ENCODE assay signal across 8 cellular contexts in the genomic region with DNA sequence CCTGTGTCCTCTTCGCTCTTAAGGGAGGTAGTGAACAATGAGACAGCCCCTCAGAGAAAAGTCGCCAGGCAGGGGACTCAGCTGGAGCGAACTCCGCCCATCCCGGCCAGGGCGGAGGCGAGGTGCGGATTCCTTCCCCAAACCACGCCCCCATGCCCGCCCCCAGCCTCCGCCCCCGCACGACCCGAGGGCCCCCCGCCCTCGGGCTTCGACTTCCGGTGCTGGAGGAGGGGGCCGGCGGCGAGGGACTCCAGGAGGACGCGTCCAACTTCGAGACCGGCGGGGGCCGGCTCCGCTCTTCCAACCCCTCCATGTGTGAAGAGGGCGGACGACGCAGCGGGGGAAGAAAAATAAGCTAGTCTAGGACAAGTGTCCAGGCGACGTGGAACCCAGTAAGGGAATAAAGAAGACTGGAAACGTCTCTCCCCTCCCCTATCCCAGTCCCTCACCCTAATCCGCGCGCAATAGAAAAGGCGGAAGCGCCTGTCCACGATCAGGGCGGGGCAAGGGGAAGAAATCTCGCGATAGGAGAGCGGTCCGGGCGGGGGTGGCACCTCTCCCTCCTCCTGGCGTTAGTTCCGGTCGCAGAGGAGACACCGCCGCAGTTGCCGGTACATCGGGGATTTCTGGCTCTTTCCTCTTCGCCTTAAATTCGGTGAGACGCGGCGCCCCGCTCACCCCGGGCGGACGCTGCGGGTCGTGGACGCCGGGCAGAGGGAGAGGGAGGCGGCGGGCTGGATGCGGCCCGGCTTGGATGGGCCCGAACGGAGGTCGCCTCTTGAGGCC. TPM values are rescaled to one million over a fixed set of nuclear protein-coding genes. Genes with fewer than 3 reads are reported as not detected.
DNase-seq lines count a peak whose midpoint lies in the region; ATAC-seq and TF ChIP-seq lines count a peak whose summit lies in the region.

Gene BZW1, plus strand, starts transcription at position 575 of the 786 bp plus-strand sequence. CDS start 1,308 bp downstream, outside the sequence.

- H3K4me3 ChIP-seq in DOHH2 (ENCODE audit: low read length): peak within 1 kb of the TSS; percentile 90
- peak within 1 kb of the TSS; percentile 92 for H3K4me3 ChIP-seq in GM23338
- H3K4me3 ChIP-seq in naive thymus-derived CD4-positive, alpha-beta T cell (ENCODE audit: low read length): peak within 1 kb of the TSS; percentile 89

- no peaks in the 10 kb centered on the region; the same call in 1 of the 2 replicates for H3F3A ChIP-seq in DOHH2 (ENCODE audit: control insufficient read depth, insufficient read depth)
- peaks cover 4% of the 10 kb centered on the region; the same call in 1 of the 2 replicates for H3F3A ChIP-seq in GM23338 (replicated peaks; ENCODE audit: low read depth)

- H3K9me3 Mint-ChIP-seq in GM23338: no peaks in the 10 kb centered on the region
- peaks cover 0 to 3% (median 0%) of the 10 kb centered on the region in 11 donors for H3K9me3 Mint-ChIP-seq in naive thymus-derived CD4-positive, alpha-beta T cell
- no peaks in the 10 kb centered on the region for H3K9me3 Mint-ChIP-seq in stimulated activated naive B cell treated with anti-CD40 and anti-IgM and Interleukin-4, amounts not matched to agents 10 μg/mL and 1 μg/mL and 100 μg/mL, for 72 hours

- H3K27ac ChIP-seq in DOHH2 (ENCODE audit: low read depth, low read length) (peak within 1 kb of the TSS; percentile 79), GM23338 (ENCODE audit: low read depth) (peak within 1 kb of the TSS; percentile 98)
- peak within 1 kb of the TSS; percentile 99 for H3K27ac ChIP-seq in naive thymus-derived CD4-positive, alpha-beta T cell (ENCODE audit: low read depth, low read length)

- H3K9me2 ChIP-seq in DOHH2 (replicated peaks; ENCODE audit: control insufficient read depth, low read length) (no peaks in the 10 kb centered on the region), GM23338 (ENCODE audit: insufficient read depth) (no peaks in the 10 kb centered on the region)

- TF ChIP-seq CTCF in DOHH2 (IDR thresholded peaks at IDR 0.05; ENCODE audit: low read depth, low read length, poor library complexity, severe bottlenecking): no peak
- no peak for TF ChIP-seq CTCF in GM23338 (conservative IDR thresholded peaks at IDR 0.05; ENCODE audit: low read depth in 2 of 2)

- peaks cover 46% of the 10 kb centered on the region for H3K79me2 ChIP-seq in DOHH2 (ENCODE audit: control insufficient read depth, low read length)
- peaks cover 44% of the 10 kb centered on the region for H3K79me2 ChIP-seq in GM23338 (replicated peaks; ENCODE audit: insufficient read depth)

- POLR2A ChIA-PET in naive thymus-derived CD4-positive, alpha-beta T cell (lab: Charles Lee): interaction anchor here (0.5 to 2.3 kb wide), 15 partner anchors 16 to 969 kb away, joined by 3 to 39 read pairs (median 4); partner anchors contain the start of genes ALS2, CASP10, CLK1 and NIF3L1

- H3K4me2 ChIP-seq in DOHH2 (ENCODE audit: low read length): peak within 1 kb of the TSS; percentile 87
- H3K4me2 ChIP-seq in GM23338: peak within 1 kb of the TSS; percentile 93

- H3K27me3 ChIP-seq in DOHH2 (ENCODE audit: control insufficient read depth, low read length): no peaks in the 10 kb centered on the region
- no peaks in the 10 kb centered on the region for H3K27me3 ChIP-seq in GM23338 (ENCODE audit: insufficient read depth)
- no peaks in the 10 kb centered on the region for H3K27me3 ChIP-seq in naive thymus-derived CD4-positive, alpha-beta T cell (ENCODE audit: control insufficient read depth in 2 of 2, insufficient read depth in 2 of 2, low read length in 2 of 2)

- peaks cover 20% of the 10 kb centered on the region for H3K4me1 Mint-ChIP-seq in GM23338
- peaks cover 30 to 56% (median 48%) of the 10 kb centered on the region in 7 donors for H3K4me1 Mint-ChIP-seq in naive thymus-derived CD4-positive, alpha-beta T cell
- peaks cover 24 to 45% of the 10 kb centered on the region in 2 donors for H3K4me1 Mint-ChIP-seq in stimulated activated naive B cell treated with anti-CD40 and anti-IgM and Interleukin-4, amounts not matched to agents 10 μg/mL and 1 μg/mL and 100 μg/mL, for 72 hours

- intact Hi-C loops in naive thymus-derived CD4-positive, alpha-beta T cell (cut with micrococcal nuclease): loop anchor here (1.0 to 10.0 kb wide), 22 partner anchors 53 to 1456 kb away; partner anchors contain the start of genes C2orf69 (in 2 of the 2), CLK1 (in 2 of the 2), HYCC2 (in 2 of the 2) and KCTD18 (in 2 of the 2)

- H3K4me1 ChIP-seq in DOHH2 (ENCODE audit: control insufficient read depth, low read length) (peaks cover 24% of the 10 kb centered on the region), GM23338 (ENCODE audit: insufficient read depth) (peaks cover 18% of the 10 kb centered on the region)
- H3K4me1 ChIP-seq in naive thymus-derived CD4-positive, alpha-beta T cell (ENCODE audit: control insufficient read depth in 2 of 2, insufficient read depth in 2 of 2, low read length in 2 of 2): peaks cover 19 to 24% of the 10 kb centered on the region in 2 donors

- CTCF ChIA-PET in naive thymus-derived CD4-positive, alpha-beta T cell (lab: Charles Lee): interaction anchor here (0.8 kb wide), 1 partner anchor 99 kb away, joined by 3 read pairs; no protein-coding TSS in a partner anchor

- H3K27ac Mint-ChIP-seq in GM23338: peak within 1 kb of the TSS; percentile 99
- peak within 1 kb of the TSS; percentile 91 to 99 (median 98) for H3K27ac Mint-ChIP-seq in naive thymus-derived CD4-positive, alpha-beta T cell
- H3K27ac Mint-ChIP-seq in stimulated activated naive B cell treated with anti-CD40 and anti-IgM and Interleukin-4, amounts not matched to agents 10 μg/mL and 1 μg/mL and 100 μg/mL, for 72 hours: peak within 1 kb of the TSS; percentile 100

- H3K27me3 Mint-ChIP-seq in GM23338 (ENCODE audit: insufficient read depth, low read depth, poor library complexity): peaks cover 13% of the 10 kb centered on the region
- H3K27me3 Mint-ChIP-seq in naive thymus-derived CD4-positive, alpha-beta T cell: peaks cover 0 to 2% (median 0%) of the 10 kb centered on the region in 5 donors
- no peaks in the 10 kb centered on the region for H3K27me3 Mint-ChIP-seq in stimulated activated naive B cell treated with anti-CD40 and anti-IgM and Interleukin-4, amounts not matched to agents 10 μg/mL and 1 μg/mL and 100 μg/mL, for 72 hours

- H3K36me3 ChIP-seq in DOHH2 (ENCODE audit: control insufficient read depth, low read length): peaks cover 44% of the 10 kb centered on the region
- peaks cover 34% of the 10 kb centered on the region for H3K36me3 ChIP-seq in GM23338 (ENCODE audit: insufficient read depth)
- peaks cover 23 to 31% (median 24%) of the 10 kb centered on the region in 3 experiments for H3K36me3 ChIP-seq in naive thymus-derived CD4-positive, alpha-beta T cell (ENCODE audit: control insufficient read depth in 2 of 3, insufficient read depth in 3 of 3, low read length in 3 of 3)

- peaks cover 42% of the 10 kb centered on the region for H3K36me3 Mint-ChIP-seq in GM23338 (ENCODE audit: low read depth)
- peaks cover 11 to 29% (median 26%) of the 10 kb centered on the region in 5 donors for H3K36me3 Mint-ChIP-seq in naive thymus-derived CD4-positive, alpha-beta T cell
- peaks cover 20 to 36% of the 10 kb centered on the region in 2 donors for H3K36me3 Mint-ChIP-seq in stimulated activated naive B cell treated with anti-CD40 and anti-IgM and Interleukin-4, amounts not matched to agents 10 μg/mL and 1 μg/mL and 100 μg/mL, for 72 hours

- peak; percentile 85 for ATAC-seq in GM23338
- peak; percentile 91 for ATAC-seq in naive thymus-derived CD4-positive, alpha-beta T cell
- peak; percentile 78 to 84 for ATAC-seq in stimulated activated naive B cell treated with anti-CD40 and anti-IgM and Interleukin-4, amounts not matched to agents 10 μg/mL and 1 μg/mL and 100 μg/mL, for 72 hours (replicated peaks)

- H3K9me3 ChIP-seq in DOHH2 (ENCODE audit: control insufficient read depth, insufficient read depth, low read length): no peaks in the 10 kb centered on the region
- no peaks in the 10 kb centered on the region for H3K9me3 ChIP-seq in naive thymus-derived CD4-positive, alpha-beta T cell (ENCODE audit: control insufficient read depth in 2 of 3, low read length in 3 of 3)

- peak within 1 kb of the TSS; percentile 98 for H3K4me3 Mint-ChIP-seq in GM23338
- peak within 1 kb of the TSS; percentile 89 to 99 (median 98) for H3K4me3 Mint-ChIP-seq in naive thymus-derived CD4-positive, alpha-beta T cell
- peak within 1 kb of the TSS; percentile 94 to 100 for H3K4me3 Mint-ChIP-seq in stimulated activated naive B cell treated with anti-CD40 and anti-IgM and Interleukin-4, amounts not matched to agents 10 μg/mL and 1 μg/mL and 100 μg/mL, for 72 hours

- H2AFZ ChIP-seq in GM23338: peak within 1 kb of the TSS; percentile 80

- DNase-seq in GM23338 (ENCODE audit: low spot score) (peak; percentile 98), LHCN-M2 (ENCODE audit: low read depth) (peak; percentile 96), RPMI8226 (peak; percentile 98), fibroblast of gingiva (ENCODE audit: low read depth) (peak; percentile 98)
- peak; percentile 91 to 92 for DNase-seq in activated T-helper 1 cell treated with anti-CD3 and anti-CD28 coated beads, Interleukin-2, amount 50 U/mL, for 16 hours (ENCODE audit: low read depth in 1 of 2, low spot score in 1 of 2)
- DNase-seq in naive thymus-derived CD4-positive, alpha-beta T cell: peak; percentile 92 to 99 (median 98)
- DNase-seq in stimulated activated naive B cell treated with anti-CD40 and anti-IgM and Interleukin-4, amounts not matched to agents 10 μg/mL and 1 μg/mL and 100 μg/mL, for 72 hours: peak; percentile 95

- H4K20me1 ChIP-seq in DOHH2 (ENCODE audit: control insufficient read depth, insufficient read depth, low read depth, low read length) (peaks cover 24% of the 10 kb centered on the region), GM23338 (replicated peaks; ENCODE audit: insufficient read depth) (peaks cover 25% of the 10 kb centered on the region)

TF ChIP-seq in GM23338, 12 proteins besides CTCF, POLR2A, EP300 and RAD21 (continues in another document):
- peak; percentile 85 for TF ChIP-seq POLR2AphosphoS5 (IDR thresholded peaks at IDR 0.05; ENCODE audit: low read depth)

RNA-seq across cellular contexts. Expression of gene BZW1, which starts in this region (rescaled TPM):
- 265 and 323 TPM in 2 replicates for total RNA-seq in GM23338 (2014; rRNA removed; shearing (Covaris generic))
- polyA plus RNA-seq in GM23338 (2016; fragmentation: Nextera tagmentation; extraction: Ambion mirVana): 105 and 118 TPM in 2 replicates
- total RNA-seq in LHCN-M2 (2014; rRNA removed): 407 and 500 TPM in 2 replicates
- polyA plus RNA-seq in LHCN-M2 (2012): 171 TPM
- total RNA-seq in naive thymus-derived CD4-positive, alpha-beta T cell: 100 to 1,000 TPM; 127 to 246 (median 207) TPM
- polyA plus RNA-seq in naive thymus-derived CD4-positive, alpha-beta T cell: 100 to 1,000 TPM; 155 to 162 TPM

Comparison
In these comparisons a context has a peak if more than half of its experiments do, and no peak if none do; other contexts are left out.
1. Peak in every context shown above with its lines: DNase-seq, ATAC-seq, H3K4me3 ChIP-seq and H3K27ac ChIP-seq.